Comparison of ENCODE assay signal across 9 cellular contexts in the genomic region with DNA sequence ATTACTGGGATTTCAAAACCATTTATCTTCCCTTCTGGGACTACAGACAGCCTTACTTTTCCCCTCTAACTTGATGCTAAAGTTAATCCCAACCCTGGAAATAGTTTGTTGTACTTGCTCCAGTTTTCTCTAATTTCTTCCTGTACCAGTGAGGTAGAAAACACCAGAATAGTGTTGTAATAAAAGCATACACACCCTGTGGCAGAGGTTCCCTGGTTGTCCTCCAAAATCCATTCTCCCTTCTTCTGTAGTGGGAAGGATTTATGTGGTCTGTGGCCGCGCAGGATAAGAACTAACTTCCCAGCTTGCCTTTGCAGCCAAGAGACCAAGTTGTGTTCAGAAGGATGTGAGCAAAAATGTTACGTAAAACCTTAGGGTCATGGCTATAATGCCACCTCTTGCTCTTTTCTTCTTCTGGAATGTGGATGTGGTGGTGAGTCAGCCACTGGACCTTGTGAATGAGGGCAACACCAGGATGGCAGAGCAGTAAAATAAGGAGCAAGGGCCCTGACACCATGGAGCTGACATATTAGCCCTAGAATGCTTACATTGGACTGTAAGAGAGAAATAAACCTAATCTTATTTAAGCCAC. TPM values are rescaled to one million over a fixed set of nuclear protein-coding genes. Genes with fewer than 3 reads are reported as not detected.
DNase-seq lines count a peak whose midpoint lies in the region; ATAC-seq and TF ChIP-seq lines count a peak whose summit lies in the region.
"Had no signal": no experiment of that assay in that cellular context is flagged by ENCODE, and none has a peak within 500 bp of the region (broad histone marks: within the 10 kb centered on the region; RNA-seq: fewer than 3 reads in every experiment).

No MANE protein-coding gene starts in this region.

- TF ChIP-seq CTCF in BJ (IDR thresholded peaks at IDR 0.05; ENCODE audit: insufficient read depth, low read depth, low read length), result no peak
- no peak for TF ChIP-seq CTCF in choroid plexus epithelial cell (conservative IDR thresholded peaks at IDR 0.05; ENCODE audit: low read depth, low read length)
- TF ChIP-seq CTCF in mucosa of descending colon (IDR thresholded peaks at IDR 0.05), result no peak

- H3K4me3 ChIP-seq in BJ (ENCODE audit: low read depth, low read length) (no peak overlapping the region), MG63 (no peak overlapping the region), choroid plexus epithelial cell (ENCODE audit: low read depth, low read length) (no peak overlapping the region), mucosa of descending colon (no peak overlapping the region)

- ATAC-seq in mucosa of descending colon, result peak; percentile 52
- ATAC-seq in GM19351 (IDR thresholded peaks at IDR 0.05; ENCODE audit: unreplicated experiment), result no peak

- H3K9me3 ChIP-seq in MG63 (no peaks in the 10 kb centered on the region), mucosa of descending colon (no peaks in the 10 kb centered on the region)

- H3K36me3 ChIP-seq in BJ (ENCODE audit: control insufficient read depth, insufficient read depth, low read length) (peaks cover 2% of the 10 kb centered on the region; the same call in 1 of the 2 replicates), MG63 (peaks cover 17% of the 10 kb centered on the region), mucosa of descending colon (ENCODE audit: low read depth) (peaks cover 6% of the 10 kb centered on the region)

- intact Hi-C loops in mucosa of descending colon (cut with DNase I, micrococcal nuclease), result no loop called here

- H3K4me1 ChIP-seq in mucosa of descending colon (ENCODE audit: low read depth), result no peaks in the 10 kb centered on the region

- no peaks in the 10 kb centered on the region for H3K27me3 ChIP-seq in BJ (ENCODE audit: control insufficient read depth, insufficient read depth, low read length)
- no peaks in the 10 kb centered on the region for H3K27me3 ChIP-seq in MG63

- DNase-seq in BJ (ENCODE audit: low read depth) (peak; percentile 34), MG63 (peak; percentile 64), choroid plexus epithelial cell (ENCODE audit: low read depth) (peak; percentile 94), mucosa of descending colon (no peak), NCI-H2107 treated with DMSO at 0.1 percent for 48 hours (lab: John Stamatoyannopoulos, UW; ENCODE audit: unreplicated experiment) (no peak)
- DNase-seq in central memory CD4-positive, alpha-beta T cell, result no peak
- DNase-seq in stimulated activated CD4-positive, alpha-beta T cell treated with anti-CD3 and anti-CD28 coated beads, Interleukin-4, amount 100 ng/mL, for 1 hour, result no peak
- DNase-seq: occipital lobe had no signal

- POLR2A ChIA-PET in BJ (lab: Charles Lee), result no interaction called here

- CTCF ChIA-PET in BJ (lab: Yijun Ruan, JAX), result interaction anchor here (1.0 to 1.6 kb wide), 3 partner anchors 8 to 390 kb away, joined by 4 to 8 read pairs (median 7); no protein-coding TSS in a partner anchor

RNA-seq across cellular contexts. Expression of a gene that starts 28.4 kb away (rescaled TPM):
- polyA plus RNA-seq in BJ (2011; rRNA removed), result 22.6 and 56.2 TPM in 2 replicates
- 23.0 and 32.2 TPM in 2 replicates for polyA minus RNA-seq in BJ (2011; rRNA and poly(A)+ RNA removed)
- 16.8 and 29.0 TPM in 2 replicates for total RNA-seq in MG63 (2014; rRNA removed; shearing (Covaris generic); ENCODE audit: low replicate concordance)
- total RNA-seq in mucosa of descending colon, result 10 to 100 TPM; 26.6 to 38.3 (median 26.6) TPM

Comparison
In these comparisons a context has a peak if more than half of its experiments do, and no peak if none do; other contexts are left out.
1. DNase-seq: peak in BJ (single experiment), MG63 (single experiment) and choroid plexus epithelial cell (single experiment); none in mucosa of descending colon (0 of 3), central memory CD4-positive, alpha-beta T cell (single experiment), stimulated activated CD4-positive, alpha-beta T cell treated with anti-CD3 and anti-CD28 coated beads, Interleukin-4, amount 100 ng/mL, for 1 hour (single experiment) and NCI-H2107 treated with DMSO at 0.1 percent for 48 hours (single experiment).